12 cellular contexts compared by ENCODE assay signal in the genomic region with DNA sequence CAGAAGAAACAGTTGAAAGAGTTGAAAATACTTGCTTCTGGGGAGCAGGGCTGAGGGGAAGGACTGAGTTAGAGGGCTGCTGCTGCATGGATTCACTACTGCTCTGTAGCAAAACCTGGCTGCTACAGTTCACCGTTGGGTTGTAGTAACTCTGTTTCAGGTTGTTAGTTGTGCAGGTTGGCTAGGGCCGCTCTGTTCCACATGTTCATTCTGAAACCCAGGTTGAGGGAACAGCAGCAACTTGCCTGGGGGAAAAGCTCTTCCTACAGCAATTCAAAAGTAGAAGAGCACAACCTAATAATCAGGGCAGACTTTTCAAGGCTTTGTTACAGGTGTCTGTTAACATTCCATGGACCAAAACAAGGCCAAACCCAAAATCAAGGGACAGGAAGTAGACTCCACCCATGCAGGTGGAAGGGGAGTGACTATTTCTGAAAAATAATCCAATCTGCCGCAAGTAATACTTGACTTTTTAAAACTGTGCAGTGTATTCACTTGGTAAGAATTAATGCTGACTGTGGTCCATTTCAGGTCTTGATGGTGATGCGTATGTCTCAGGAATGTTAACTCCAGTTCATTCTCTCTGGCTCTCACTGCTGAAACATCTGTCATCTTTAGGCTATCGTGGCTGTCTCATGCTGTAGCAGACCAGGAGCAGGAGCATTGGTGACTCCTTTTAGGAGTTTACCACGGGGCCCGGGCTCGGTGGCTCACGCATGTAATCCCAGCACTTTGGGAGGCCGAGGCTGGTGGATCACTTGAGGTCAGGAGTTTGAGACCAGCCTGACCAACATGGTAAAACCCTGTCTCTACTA. TPM values are rescaled to one million over a fixed set of nuclear protein-coding genes. Genes with fewer than 3 reads are reported as not detected.
DNase-seq lines count a peak whose midpoint lies in the region; TF ChIP-seq lines count a peak whose summit lies in the region.
"Had no signal": no experiment of that assay in that cellular context is flagged by ENCODE, and none has a peak within 500 bp of the region (broad histone marks: within the 10 kb centered on the region; RNA-seq: fewer than 3 reads in every experiment).

No MANE protein-coding gene starts in this region.

- DNase-seq in AG08395 (ENCODE audit: low spot score) = peak; percentile 55
- DNase-seq in EL = peak; percentile 81
- DNase-seq in activated CD4-positive, alpha-beta memory T cell treated with anti-CD3 and anti-CD28 coated beads for 36 hours = no peak
- peak; percentile 40 for DNase-seq in fibroblast of the aortic adventitia (ENCODE audit: low read depth)
- no peak for DNase-seq in T-helper 1 cell
- DNase-seq in SKM-1 treated with dmso at 0.1 percent for 144 hours (lab: John Stamatoyannopoulos, UW; ENCODE audit: unreplicated experiment) = no peak
- DNase-seq in sigmoid colon = no peak
- no peak for DNase-seq in HT-29 (ENCODE audit: low spot score)
- DNase-seq: substantia nigra had no signal

- peaks cover 41% of the 10 kb centered on the region for H3K4me1 Mint-ChIP-seq in activated CD4-positive, alpha-beta memory T cell treated with anti-CD3 and anti-CD28 coated beads for 36 hours (ENCODE audit: low read depth)

- H3K9me3 Mint-ChIP-seq in activated CD4-positive, alpha-beta memory T cell treated with anti-CD3 and anti-CD28 coated beads for 36 hours = no peaks in the 10 kb centered on the region

- H3K36me3 Mint-ChIP-seq in activated CD4-positive, alpha-beta memory T cell treated with anti-CD3 and anti-CD28 coated beads for 36 hours = peaks cover under 1% of the 10 kb centered on the region
- H3K36me3 Mint-ChIP-seq: brain had no signal

- peak overlapping the region; percentile 48 for H3K27ac Mint-ChIP-seq in activated CD4-positive, alpha-beta memory T cell treated with anti-CD3 and anti-CD28 coated beads for 36 hours
- H3K27ac Mint-ChIP-seq: brain had no signal

- no peaks in the 10 kb centered on the region for H3K36me3 ChIP-seq in sigmoid colon

- TF ChIP-seq EP300 in sigmoid colon (IDR thresholded peaks at IDR 0.05) = no peak

- H3K4me3 ChIP-seq in fibroblast of the aortic adventitia (ENCODE audit: low read depth, low read length) = no peak overlapping the region
- H3K4me3 ChIP-seq in sigmoid colon = no peak overlapping the region
- H3K4me3 ChIP-seq: GM12878 had no signal

- no peaks in the 10 kb centered on the region for H3K27me3 Mint-ChIP-seq in activated CD4-positive, alpha-beta memory T cell treated with anti-CD3 and anti-CD28 coated beads for 36 hours

- POLR2A ChIA-PET in activated CD4-positive, alpha-beta memory T cell treated with anti-CD3 and anti-CD28 coated beads for 36 hours (lab: Charles Lee) = no interaction called here

- no peak overlapping the region for H3K4me3 Mint-ChIP-seq in activated CD4-positive, alpha-beta memory T cell treated with anti-CD3 and anti-CD28 coated beads for 36 hours

- H3K27me3 ChIP-seq in sigmoid colon = no peaks in the 10 kb centered on the region

- WGBS in sigmoid colon, 2 donors = 89 to 92% methylated on average over 10 of the region's 10 CpGs

- no peak overlapping the region for H3K27ac ChIP-seq in sigmoid colon

- intact Hi-C loops in activated CD4-positive, alpha-beta memory T cell treated with anti-CD3 and anti-CD28 coated beads for 36 hours (cut with micrococcal nuclease) = no loop called here
- intact Hi-C loops in sigmoid colon (cut with DNase I) = no loop called here

- no peaks in the 10 kb centered on the region for H3K9me3 ChIP-seq in sigmoid colon

- TF ChIP-seq POLR2A in sigmoid colon (IDR thresholded peaks at IDR 0.05) = no peak

- CTCF ChIA-PET in activated CD4-positive, alpha-beta memory T cell treated with anti-CD3 and anti-CD28 coated beads for 36 hours (lab: Charles Lee) = no interaction called here

- TF ChIP-seq CTCF in fibroblast of the aortic adventitia (IDR thresholded peaks at IDR 0.05; ENCODE audit: insufficient read depth, low read length) = no peak
- TF ChIP-seq CTCF in sigmoid colon (IDR thresholded peaks at IDR 0.05) = no peak

- H3K4me1 ChIP-seq in sigmoid colon = peaks cover 0 to 23% (median 11%) of the 10 kb centered on the region in 4 donors

RNA-seq across cellular contexts. Expression of gene PARK7, which starts 5.1 kb away (rescaled TPM):
- 100 to 1,000 TPM; 429 to 457 TPM for total RNA-seq in activated CD4-positive, alpha-beta memory T cell treated with anti-CD3 and anti-CD28 coated beads for 36 hours
- total RNA-seq in fibroblast of the aortic adventitia (ENCODE audit: low replicate concordance) = 165 and 243 TPM in 2 replicates
- total RNA-seq in sigmoid colon = 100 to 1,000 TPM; 176 to 252 (median 222) TPM
- polyA plus RNA-seq in sigmoid colon = 100 to 1,000 TPM; 243 to 270 (median 243) TPM
- total RNA-seq in HT-29 (2014; rRNA removed; shearing (Covaris generic)) = 189 and 198 TPM in 2 replicates

RNA-seq across cellular contexts. Expression of gene TNFRSF9, which starts 15.8 kb away (rescaled TPM):
- total RNA-seq in activated CD4-positive, alpha-beta memory T cell treated with anti-CD3 and anti-CD28 coated beads for 36 hours = 10 to 100 TPM; 59.9 to 64.0 TPM
- total RNA-seq in fibroblast of the aortic adventitia (ENCODE audit: low replicate concordance) (under 0.01 and 0.90 TPM in 2 replicates), sigmoid colon (not detected)
- 1 to 10 TPM in 2 of 3 donors, not detected in 1; 1.2 to 1.7 TPM for polyA plus RNA-seq in sigmoid colon
- not detected in 2 replicates for total RNA-seq in HT-29 (2014; rRNA removed; shearing (Covaris generic))
- total RNA-seq: H1 had no signal
- polyA plus RNA-seq: H1 had no signal

Comparison
In these comparisons a context has a peak if more than half of its experiments do, and no peak if none do; other contexts are left out.
1. DNase-seq: peak in AG08395 (single experiment), EL (single experiment) and fibroblast of the aortic adventitia (single experiment); none in activated CD4-positive, alpha-beta memory T cell treated with anti-CD3 and anti-CD28 coated beads for 36 hours (single experiment), T-helper 1 cell (0 of 5), SKM-1 treated with dmso at 0.1 percent for 144 hours (single experiment), sigmoid colon (single experiment) and HT-29 (single experiment).
2. RNA of gene TNFRSF9, which starts 15.8 kb away (total RNA-seq): 59.9 to 64.0 TPM in activated CD4-positive, alpha-beta memory T cell treated with anti-CD3 and anti-CD28 coated beads for 36 hours; under 0.01 to 0.90 TPM in fibroblast of the aortic adventitia, not detected in sigmoid colon and not detected in HT-29; every median in the first group is over 10 times any median in the second.